In the genomic region with DNA sequence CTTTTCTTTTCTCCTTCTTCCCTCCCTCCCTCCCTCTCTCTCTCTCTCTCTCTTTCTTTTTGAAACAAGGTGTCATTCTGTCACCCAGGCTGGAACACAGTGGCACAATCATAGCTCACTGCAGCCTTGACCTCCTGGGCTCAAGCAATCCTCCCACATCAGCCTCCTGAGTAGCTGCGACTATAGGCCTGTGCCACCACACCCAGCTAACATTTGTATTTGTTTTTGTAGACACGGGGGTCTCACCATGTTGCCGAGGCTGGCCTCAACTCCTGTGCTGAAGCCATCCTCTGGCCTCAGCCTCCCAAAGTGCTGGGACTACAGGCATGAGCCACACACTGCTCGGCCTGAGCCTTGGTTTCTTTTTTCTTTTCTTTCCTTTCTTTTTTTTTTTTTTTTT, we compare ENCODE assay signal across 1 cellular context.
TF ChIP-seq lines count a peak whose summit lies in the region.

No MANE protein-coding gene starts in this region.

TF ChIP-seq in WTC11, 78 proteins besides CTCF, POLR2A, EP300 and RAD21:
- TF ChIP-seq E2F4 (CRISPR knock-in tag; IDR thresholded peaks at IDR 0.05; ENCODE audit: borderline replicate concordance, low read depth) (no peak), MYBL2 (CRISPR knock-in tag; IDR thresholded peaks at IDR 0.05) (no peak), TEAD4 (CRISPR knock-in tag; IDR thresholded peaks at IDR 0.05) (no peak), FOXJ3 (CRISPR knock-in tag; IDR thresholded peaks at IDR 0.05; ENCODE audit: borderline replicate concordance) (no peak), HMGA2 (CRISPR knock-in tag; IDR thresholded peaks at IDR 0.05) (no peak), ZNF263 (CRISPR knock-in tag; IDR thresholded peaks at IDR 0.05; ENCODE audit: low read depth) (no peak), MXD4 (CRISPR knock-in tag; IDR thresholded peaks at IDR 0.05; ENCODE audit: borderline replicate concordance) (no peak), ZNF281 (CRISPR knock-in tag; IDR thresholded peaks at IDR 0.05) (no peak)
- TF ChIP-seq, protein P1, sequence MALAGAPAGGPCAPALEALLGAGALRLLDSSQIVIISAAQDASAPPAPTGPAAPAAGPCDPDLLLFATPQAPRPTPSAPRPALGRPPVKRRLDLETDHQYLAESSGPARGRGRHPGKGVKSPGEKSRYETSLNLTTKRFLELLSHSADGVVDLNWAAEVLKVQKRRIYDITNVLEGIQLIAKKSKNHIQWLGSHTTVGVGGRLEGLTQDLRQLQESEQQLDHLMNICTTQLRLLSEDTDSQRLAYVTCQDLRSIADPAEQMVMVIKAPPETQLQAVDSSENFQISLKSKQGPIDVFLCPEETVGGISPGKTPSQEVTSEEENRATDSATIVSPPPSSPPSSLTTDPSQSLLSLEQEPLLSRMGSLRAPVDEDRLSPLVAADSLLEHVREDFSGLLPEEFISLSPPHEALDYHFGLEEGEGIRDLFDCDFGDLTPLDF (CRISPR knock-in tag; IDR thresholded peaks at IDR 0.05), result no peak
